ENCODE assay signal across 8 cellular contexts in the genomic region with DNA sequence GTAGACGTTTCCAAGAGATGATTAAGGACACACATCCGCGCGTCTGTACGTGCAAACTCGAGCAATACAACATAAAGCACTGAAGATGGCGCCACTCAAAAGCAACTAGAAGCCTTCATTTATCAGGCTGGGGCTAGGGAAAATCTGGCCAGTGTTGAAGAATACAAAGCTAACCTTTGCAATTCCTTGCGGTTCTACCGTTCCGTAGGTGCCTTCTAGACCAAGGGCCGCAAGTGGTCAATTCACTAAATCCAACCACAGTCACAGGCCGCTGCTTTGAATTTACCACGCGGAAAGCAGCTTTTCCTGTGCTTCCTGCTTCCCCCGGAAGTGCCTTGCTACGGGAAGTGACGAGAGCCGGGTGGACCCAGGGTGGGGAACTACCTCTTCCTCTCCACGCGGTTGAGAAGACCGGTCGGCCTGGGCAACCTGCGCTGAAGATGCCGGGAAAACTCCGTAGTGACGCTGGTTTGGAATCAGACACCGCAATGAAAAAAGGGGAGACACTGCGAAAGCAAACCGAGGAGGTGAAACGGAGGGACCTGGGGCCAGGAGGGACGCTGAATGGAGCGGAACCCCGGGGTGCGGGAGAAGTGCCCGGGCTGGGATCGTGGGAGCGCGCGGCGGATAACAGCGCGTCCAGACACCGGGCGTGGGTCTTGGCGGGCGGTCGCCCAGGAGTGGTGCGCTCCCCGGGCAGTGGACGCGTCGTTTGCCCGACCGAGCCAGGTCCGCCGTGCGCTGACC. TPM values are rescaled to one million over a fixed set of nuclear protein-coding genes. Genes with fewer than 3 reads are reported as not detected.
DNase-seq lines count a peak whose midpoint lies in the region; ATAC-seq and TF ChIP-seq lines count a peak whose summit lies in the region.

Gene DDX21, plus strand, starts transcription at position 385 of the 747 bp plus-strand sequence. Its CDS starts 56 bp downstream, at position 441.

- peak within 1 kb of the TSS; percentile 81 for H3K27ac ChIP-seq in GM23338 (ENCODE audit: low read depth)

- H3K27me3 ChIP-seq in GM23338 (ENCODE audit: insufficient read depth) = no peaks in the 10 kb centered on the region

- TF ChIP-seq CTCF in GM23338 (conservative IDR thresholded peaks at IDR 0.05; ENCODE audit: low read depth in 2 of 2) = peak; percentile 59 to 67
- peak; percentile 66 for TF ChIP-seq CTCF in fibroblast of mammary gland (conservative IDR thresholded peaks at IDR 0.05; ENCODE audit: control insufficient read depth, insufficient read depth, low read depth, low read length)
- peak; percentile 77 for TF ChIP-seq CTCF in natural killer cell (IDR thresholded peaks at IDR 0.05)

- H3K79me2 ChIP-seq in GM23338 (replicated peaks; ENCODE audit: insufficient read depth) = peaks cover 62% of the 10 kb centered on the region

- H3K27me3 Mint-ChIP-seq in GM23338 (ENCODE audit: insufficient read depth, low read depth, poor library complexity) (peaks cover 10% of the 10 kb centered on the region), natural killer cell (ENCODE audit: low read depth in 2 of 2) (no peaks in the 10 kb centered on the region)

- H3K36me3 Mint-ChIP-seq in GM23338 (ENCODE audit: low read depth) (peaks cover 41% of the 10 kb centered on the region), natural killer cell (peaks cover 9% of the 10 kb centered on the region)

- H3K36me3 ChIP-seq in GM23338 (ENCODE audit: insufficient read depth) = peaks cover 20% of the 10 kb centered on the region; the same call in 1 of the 2 replicates

- ATAC-seq in GM23338 (peak; percentile 93), natural killer cell (peak; percentile 84 to 93 (median 87))

- peaks cover 22% of the 10 kb centered on the region for H4K20me1 ChIP-seq in GM23338 (replicated peaks; ENCODE audit: insufficient read depth)

- H3K4me3 Mint-ChIP-seq in GM23338 (peak within 1 kb of the TSS; percentile 98), natural killer cell (peak within 1 kb of the TSS; percentile 99)

- peak within 1 kb of the TSS; percentile 72 for H3K4me3 ChIP-seq in GM23338
- peak within 1 kb of the TSS; percentile 99 for H3K4me3 ChIP-seq in fibroblast of mammary gland (ENCODE audit: control insufficient read depth, low read depth, low read length)

- H2AFZ ChIP-seq in GM23338 = peak within 1 kb of the TSS; percentile 56

- peak within 1 kb of the TSS; percentile 82 for H3K4me2 ChIP-seq in GM23338

- peaks cover 3% of the 10 kb centered on the region; the same call in 1 of the 2 replicates for H3F3A ChIP-seq in GM23338 (replicated peaks; ENCODE audit: low read depth)

- H3K9me3 Mint-ChIP-seq in GM23338 = peaks cover 3% of the 10 kb centered on the region; the same call in 2 of the 3 replicates
- H3K9me3 Mint-ChIP-seq in natural killer cell = no peaks in the 10 kb centered on the region

- H3K27ac Mint-ChIP-seq in GM23338 (peak within 1 kb of the TSS; percentile 99), natural killer cell (peak within 1 kb of the TSS; percentile 99)

- intact Hi-C loops in natural killer cell (cut with micrococcal nuclease) = loop anchor here (1.0 to 5.0 kb wide), 5 partner anchors 55 to 451 kb away; partner anchors contain the start of gene DDX50

- no peaks in the 10 kb centered on the region for H3K4me1 ChIP-seq in GM23338 (ENCODE audit: insufficient read depth)

- DNase-seq in EL (peak; percentile 94), GM23338 (ENCODE audit: low spot score) (peak; percentile 88), LHCN-M2 (ENCODE audit: low read depth) (peak; percentile 91), RPMI7951 (ENCODE audit: low read depth) (peak; percentile 89), fibroblast of mammary gland (ENCODE audit: low read depth) (peak; percentile 92), natural killer cell (peak; percentile 81)
- DNase-seq in activated T-helper 1 cell treated with anti-CD3 and anti-CD28 coated beads, Interleukin-2, amount 50 U/mL, for 16 hours (ENCODE audit: low read depth in 1 of 2, low spot score in 1 of 2) = peak; percentile 71 to 81
- peak; percentile 91 for DNase-seq in stimulated activated naive CD4-positive, alpha-beta T cell treated with Interleukin-2 at 50 U/mL for 16 hours (lab: John Stamatoyannopoulos, UW)

- H3K4me1 Mint-ChIP-seq in GM23338 (peaks cover 9% of the 10 kb centered on the region; the same call in 2 of the 3 replicates), natural killer cell (peaks cover 31 to 38% of the 10 kb centered on the region in 2 donors)

- no peaks in the 10 kb centered on the region for H3K9me2 ChIP-seq in GM23338 (ENCODE audit: insufficient read depth)

TF ChIP-seq in GM23338, 12 proteins besides CTCF, POLR2A, EP300 and RAD21 (continues in another document):
- TF ChIP-seq, protein P1, sequence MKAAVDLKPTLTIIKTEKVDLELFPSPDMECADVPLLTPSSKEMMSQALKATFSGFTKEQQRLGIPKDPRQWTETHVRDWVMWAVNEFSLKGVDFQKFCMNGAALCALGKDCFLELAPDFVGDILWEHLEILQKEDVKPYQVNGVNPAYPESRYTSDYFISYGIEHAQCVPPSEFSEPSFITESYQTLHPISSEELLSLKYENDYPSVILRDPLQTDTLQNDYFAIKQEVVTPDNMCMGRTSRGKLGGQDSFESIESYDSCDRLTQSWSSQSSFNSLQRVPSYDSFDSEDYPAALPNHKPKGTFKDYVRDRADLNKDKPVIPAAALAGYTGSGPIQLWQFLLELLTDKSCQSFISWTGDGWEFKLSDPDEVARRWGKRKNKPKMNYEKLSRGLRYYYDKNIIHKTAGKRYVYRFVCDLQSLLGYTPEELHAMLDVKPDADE (IDR thresholded peaks at IDR 0.05) = peak; percentile 68
- TF ChIP-seq, protein P2, sequence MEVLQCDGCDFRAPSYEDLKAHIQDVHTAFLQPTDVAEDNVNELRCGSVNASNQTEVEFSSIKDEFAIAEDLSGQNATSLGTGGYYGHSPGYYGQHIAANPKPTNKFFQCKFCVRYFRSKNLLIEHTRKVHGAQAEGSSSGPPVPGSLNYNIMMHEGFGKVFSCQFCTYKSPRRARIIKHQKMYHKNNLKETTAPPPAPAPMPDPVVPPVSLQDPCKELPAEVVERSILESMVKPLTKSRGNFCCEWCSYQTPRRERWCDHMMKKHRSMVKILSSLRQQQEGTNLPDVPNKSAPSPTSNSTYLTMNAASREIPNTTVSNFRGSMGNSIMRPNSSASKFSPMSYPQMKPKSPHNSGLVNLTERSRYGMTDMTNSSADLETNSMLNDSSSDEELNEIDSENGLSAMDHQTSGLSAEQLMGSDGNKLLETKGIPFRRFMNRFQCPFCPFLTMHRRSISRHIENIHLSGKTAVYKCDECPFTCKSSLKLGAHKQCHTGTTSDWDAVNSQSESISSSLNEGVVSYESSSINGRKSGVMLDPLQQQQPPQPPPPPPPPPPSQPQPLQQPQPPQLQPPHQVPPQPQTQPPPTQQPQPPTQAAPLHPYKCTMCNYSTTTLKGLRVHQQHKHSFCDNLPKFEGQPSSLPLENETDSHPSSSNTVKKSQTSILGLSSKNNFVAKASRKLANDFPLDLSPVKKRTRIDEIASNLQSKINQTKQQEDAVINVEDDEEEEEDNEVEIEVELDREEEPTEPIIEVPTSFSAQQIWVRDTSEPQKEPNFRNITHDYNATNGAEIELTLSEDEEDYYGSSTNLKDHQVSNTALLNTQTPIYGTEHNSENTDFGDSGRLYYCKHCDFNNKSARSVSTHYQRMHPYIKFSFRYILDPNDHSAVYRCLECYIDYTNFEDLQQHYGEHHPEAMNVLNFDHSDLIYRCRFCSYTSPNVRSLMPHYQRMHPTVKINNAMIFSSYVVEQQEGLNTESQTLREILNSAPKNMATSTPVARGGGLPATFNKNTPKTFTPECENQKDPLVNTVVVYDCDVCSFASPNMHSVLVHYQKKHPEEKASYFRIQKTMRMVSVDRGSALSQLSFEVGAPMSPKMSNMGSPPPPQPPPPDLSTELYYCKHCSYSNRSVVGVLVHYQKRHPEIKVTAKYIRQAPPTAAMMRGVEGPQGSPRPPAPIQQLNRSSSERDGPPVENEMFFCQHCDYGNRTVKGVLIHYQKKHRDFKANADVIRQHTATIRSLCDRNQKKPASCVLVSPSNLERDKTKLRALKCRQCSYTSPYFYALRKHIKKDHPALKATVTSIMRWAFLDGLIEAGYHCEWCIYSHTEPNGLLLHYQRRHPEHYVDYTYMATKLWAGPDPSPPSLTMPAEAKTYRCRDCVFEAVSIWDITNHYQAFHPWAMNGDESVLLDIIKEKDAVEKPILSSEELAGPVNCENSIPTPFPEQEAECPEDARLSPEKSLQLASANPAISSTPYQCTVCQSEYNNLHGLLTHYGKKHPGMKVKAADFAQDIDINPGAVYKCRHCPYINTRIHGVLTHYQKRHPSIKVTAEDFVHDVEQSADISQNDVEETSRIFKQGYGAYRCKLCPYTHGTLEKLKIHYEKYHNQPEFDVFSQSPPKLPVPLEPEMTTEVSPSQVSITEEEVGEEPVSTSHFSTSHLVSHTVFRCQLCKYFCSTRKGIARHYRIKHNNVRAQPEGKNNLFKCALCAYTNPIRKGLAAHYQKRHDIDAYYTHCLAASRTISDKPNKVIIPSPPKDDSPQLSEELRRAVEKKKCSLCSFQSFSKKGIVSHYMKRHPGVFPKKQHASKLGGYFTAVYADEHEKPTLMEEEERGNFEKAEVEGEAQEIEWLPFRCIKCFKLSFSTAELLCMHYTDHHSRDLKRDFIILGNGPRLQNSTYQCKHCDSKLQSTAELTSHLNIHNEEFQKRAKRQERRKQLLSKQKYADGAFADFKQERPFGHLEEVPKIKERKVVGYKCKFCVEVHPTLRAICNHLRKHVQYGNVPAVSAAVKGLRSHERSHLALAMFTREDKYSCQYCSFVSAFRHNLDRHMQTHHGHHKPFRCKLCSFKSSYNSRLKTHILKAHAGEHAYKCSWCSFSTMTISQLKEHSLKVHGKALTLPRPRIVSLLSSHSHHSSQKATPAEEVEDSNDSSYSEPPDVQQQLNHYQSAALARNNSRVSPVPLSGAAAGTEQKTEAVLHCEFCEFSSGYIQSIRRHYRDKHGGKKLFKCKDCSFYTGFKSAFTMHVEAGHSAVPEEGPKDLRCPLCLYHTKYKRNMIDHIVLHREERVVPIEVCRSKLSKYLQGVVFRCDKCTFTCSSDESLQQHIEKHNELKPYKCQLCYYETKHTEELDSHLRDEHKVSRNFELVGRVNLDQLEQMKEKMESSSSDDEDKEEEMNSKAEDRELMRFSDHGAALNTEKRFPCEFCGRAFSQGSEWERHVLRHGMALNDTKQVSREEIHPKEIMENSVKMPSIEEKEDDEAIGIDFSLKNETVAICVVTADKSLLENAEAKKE (CRISPR knock-in tag; IDR thresholded peaks at IDR 0.05) = no peak
- peak; percentile 87 for TF ChIP-seq CREB1 (CRISPR knock-in tag; IDR thresholded peaks at IDR 0.05; ENCODE audit: low read depth)

RNA-seq across cellular contexts. Expression of gene DDX21, which starts in this region (rescaled TPM):
- 194 and 209 TPM in 2 replicates for total RNA-seq in GM23338 (2014; rRNA removed; shearing (Covaris generic))
- 130 and 138 TPM in 2 replicates for polyA plus RNA-seq in GM23338 (2016; fragmentation: Nextera tagmentation; extraction: Ambion mirVana)
- total RNA-seq in LHCN-M2 (2014; rRNA removed) (94.7 and 96.7 TPM in 2 replicates), natural killer cell (10 to 100 TPM; 59.0 to 62.1 (median 59.8) TPM)
- polyA plus RNA-seq in LHCN-M2 (2012) = 22.7 TPM
- total RNA-seq in RPMI7951 (2014; rRNA removed; shearing (Covaris generic)) = 47.2 and 53.6 TPM in 2 replicates

Comparison
In these comparisons a context has a peak if more than half of its experiments do, and no peak if none do; other contexts are left out.
1. Peak in every context shown above with its lines: DNase-seq, ATAC-seq, H3K4me3 ChIP-seq and H3K27ac ChIP-seq.